Comparison of ENCODE assay signal across 24 cellular contexts in genomic region chr11:134486704-134487103, GRCh38.
"Had no signal": no experiment of that assay in that cellular context is flagged by ENCODE, and none has a peak within 500 bp of the region (broad histone marks: within the 10 kb centered on the region; RNA-seq: fewer than 3 reads in every experiment).

No MANE protein-coding gene starts in this region.

- DNase-seq: IMR-90, Karpas-422, KG1, MG63, NCI-H1092, NCI-H1105 treated with DMSO at 0.1 percent for 48 hours, NCI-H1417 treated with DMSO at 0.1 percent for 48 hours, NCI-H187, NCI-H2029, NCI-H2081 treated with DMSO at 0.1 percent for 48 hours, NCI-H2171, NCI-H226, NCI-H446, NCI-H510A, NCI-H524 treated with DMSO at 0.1 percent for 48 hours, NCI-H69, NCI-H774, Right ventricle myocardium superior, RPMI8226, SIG-M5 had no signal

- H3K27me3 ChIP-seq: MG63, SJSA1 had no signal

- H3K9me3 ChIP-seq: MG63, SJSA1 had no signal

- H3K4me3 ChIP-seq: MG63, SJSA1, SK-N-MC had no signal

- H3K27ac ChIP-seq: SJSA1, SK-N-MC had no signal

- ATAC-seq: HepG2 had no signal

- FAIRE-seq: HepG2, RCC 7860 had no signal

- H3K4me1 ChIP-seq: SJSA1 had no signal

- H3K36me3 ChIP-seq: MG63, SJSA1 had no signal
